Comparison of ENCODE assay signal across 20 cellular contexts in genomic region chr18:44848931-44849330, GRCh38.
DNase-seq lines count a peak whose midpoint lies in the region; TF ChIP-seq lines count a peak whose summit lies in the region.
"Had no signal": no experiment of that assay in that cellular context is flagged by ENCODE, and none has a peak within 500 bp of the region (broad histone marks: within the 10 kb centered on the region; RNA-seq: fewer than 3 reads in every experiment).

No MANE protein-coding gene starts in this region.

- peaks cover 8 to 20% (median 11%) of the 10 kb centered on the region in 3 donors for H3K27me3 Mint-ChIP-seq in CD14-positive monocyte (ENCODE audit: low read depth in 3 of 3)
- H3K27me3 Mint-ChIP-seq: activated T-cell treated with anti-CD3 and anti-CD28 coated beads, Interleukin-2, amount 50 U/mL, for 24 hours had no signal

- intact Hi-C loops in posterior cingulate gyrus (cut with DNase I) (loop anchor here (5.0 kb wide), 1 partner anchor 1052 kb away; no protein-coding TSS in a partner anchor), CD14-positive monocyte (cut with micrococcal nuclease) (no loop called here)

- H3K4me3 Mint-ChIP-seq in CD14-positive monocyte, result no peak overlapping the region
- H3K4me3 Mint-ChIP-seq: activated CD8-positive, alpha-beta T cell treated with anti-CD3 and anti-CD28 coated beads, Interleukin-2, amount 10 ng/mL, durations not matched to agents 7 days and 5 days; activated naive CD4-positive, alpha-beta T cell treated with anti-CD3 and anti-CD28 coated beads for 36 hours; activated T-cell treated with anti-CD3 and anti-CD28 coated beads, Interleukin-2, amount 50 U/mL, for 24 hours; naive thymus-derived CD8-positive, alpha-beta T cell had no signal

- H3K4me1 Mint-ChIP-seq in CD14-positive monocyte, result peaks cover 8% of the 10 kb centered on the region
- H3K4me1 Mint-ChIP-seq: naive thymus-derived CD8-positive, alpha-beta T cell had no signal

- DNase-seq in NCI-H2029 (lab: John Stamatoyannopoulos, UW) (peak; percentile 22), NCI-H2029 treated with DMSO at 0.1 percent for 48 hours (lab: John Stamatoyannopoulos, UW) (no peak), DMS79 treated with DMSO at 0.1 percent for 48 hours (lab: John Stamatoyannopoulos, UW) (peak; percentile 79), NCI-H69 (lab: John Stamatoyannopoulos, UW) (peak; percentile 91), kidney tubule cell (ENCODE audit: low spot score) (peak; percentile 8), posterior cingulate gyrus (no peak), amniotic stem cell (lab: John Stamatoyannopoulos, UW) (no peak), CD14-positive monocyte (ENCODE audit: low spot score) (no peak)
- DNase-seq: activated CD8-positive, alpha-beta T cell treated with anti-CD3 and anti-CD28 coated beads, Interleukin-2, amount 10 ng/mL, durations not matched to agents 7 days and 5 days; activated naive CD4-positive, alpha-beta T cell treated with anti-CD3 and anti-CD28 coated beads for 36 hours; activated T-cell treated with anti-CD3 and anti-CD28 coated beads, Interleukin-2, amount 50 U/mL, for 24 hours; Calu3; GDM1; naive thymus-derived CD8-positive, alpha-beta T cell; NCI-H146; NCI-H526; Right ventricle myocardium superior; stimulated activated CD4-positive, alpha-beta T cell treated with anti-CD3 and anti-CD28 coated beads, Interleukin-15, amount 100 ng/mL, for 24 hours; stimulated activated CD8-positive, alpha-beta memory T cell treated with anti-CD3 and anti-CD28 coated beads, Interleukin-4, amount 100 ng/mL, for 48 hours; upper lobe of left lung had no signal

- no peak for TF ChIP-seq CTCF in CD14-positive monocyte (IDR thresholded peaks at IDR 0.05)

- peaks cover 0 to 4% (median 1%) of the 10 kb centered on the region in 7 donors for H3K9me3 Mint-ChIP-seq in CD14-positive monocyte
- H3K9me3 Mint-ChIP-seq: activated naive CD4-positive, alpha-beta T cell treated with anti-CD3 and anti-CD28 coated beads for 36 hours; activated T-cell treated with anti-CD3 and anti-CD28 coated beads, Interleukin-2, amount 50 U/mL, for 24 hours; naive thymus-derived CD8-positive, alpha-beta T cell had no signal

- no peaks in the 10 kb centered on the region for H3K36me3 Mint-ChIP-seq in CD14-positive monocyte
- H3K36me3 Mint-ChIP-seq: naive thymus-derived CD8-positive, alpha-beta T cell had no signal

- no peak overlapping the region for H3K27ac Mint-ChIP-seq in CD14-positive monocyte
- H3K27ac Mint-ChIP-seq: activated CD8-positive, alpha-beta T cell treated with anti-CD3 and anti-CD28 coated beads, Interleukin-2, amount 10 ng/mL, durations not matched to agents 7 days and 5 days; activated naive CD4-positive, alpha-beta T cell treated with anti-CD3 and anti-CD28 coated beads for 36 hours; activated T-cell treated with anti-CD3 and anti-CD28 coated beads, Interleukin-2, amount 50 U/mL, for 24 hours; naive thymus-derived CD8-positive, alpha-beta T cell had no signal

Comparison
In these comparisons a context has a peak if more than half of its experiments do, and no peak if none do; other contexts are left out.
1. DNase-seq: peak in NCI-H2029 (single experiment), DMS79 treated with DMSO at 0.1 percent for 48 hours (single experiment), NCI-H69 (single experiment) and kidney tubule cell (single experiment); none in NCI-H2029 treated with DMSO at 0.1 percent for 48 hours (single experiment), posterior cingulate gyrus (0 of 10), amniotic stem cell (single experiment) and CD14-positive monocyte (single experiment).